ENCODE assay signal across 8 cellular contexts in genomic region chr4:47031713-47032404, GRCh38. TPM values are rescaled to one million over a fixed set of nuclear protein-coding genes. Genes with fewer than 3 reads are reported as not detected.
DNase-seq lines count a peak whose midpoint lies in the region; ATAC-seq and TF ChIP-seq lines count a peak whose summit lies in the region.

No MANE protein-coding gene starts in this region.

- CTCF ChIA-PET in A673 (lab: Charles Lee), result interaction anchor here (0.7 to 1.4 kb wide), 2 partner anchors 100 to 300 kb away, joined by 3 to 7 read pairs; no protein-coding TSS in a partner anchor
- CTCF ChIA-PET in WTC11 (lab: Charles Lee), result interaction anchor here (0.7 to 1.5 kb wide), 6 partner anchors 9 to 100 kb away, joined by 3 to 12 read pairs (median 4); partner anchors contain the start of gene GABRA4

- DNase-seq in A673 (ENCODE audit: low spot score) (peak; percentile 11), WTC11 (ENCODE audit: low spot score) (no peak), glomerular visceral epithelial cell (ENCODE audit: extremely low spot score) (peak; percentile 8), pons (ENCODE audit: low spot score) (peak; percentile 28), H4 (ENCODE audit: low spot score) (no peak), ureter (ENCODE audit: low spot score) (no peak)

- no peaks in the 10 kb centered on the region for H3K4me1 ChIP-seq in A673 (ENCODE audit: insufficient read depth, low read length, poor library complexity, severe bottlenecking)

- ATAC-seq in GM21529 (IDR thresholded peaks at IDR 0.05; ENCODE audit: unreplicated experiment), result peak; percentile 32
- no peak for ATAC-seq in WTC11
- ATAC-seq in HG03378 (IDR thresholded peaks at IDR 0.05; ENCODE audit: unreplicated experiment), result no peak

- H3K9me3 ChIP-seq in A673 (ENCODE audit: low read depth, low read length, poor library complexity, severe bottlenecking), result no peaks in the 10 kb centered on the region

- H3K27me3 Mint-ChIP-seq in WTC11 (ENCODE audit: low read depth), result peaks cover 26% of the 10 kb centered on the region

- no peaks in the 10 kb centered on the region for H3K9me3 Mint-ChIP-seq in WTC11

- intact Hi-C loops in A673 (cut with micrococcal nuclease; ENCODE audit: unreplicated experiment), result loop anchor here (1.0 to 5.0 kb wide), 4 partner anchors 90 to 350 kb away; no protein-coding TSS in a partner anchor

- no peak overlapping the region for H3K27ac Mint-ChIP-seq in WTC11

- BruUV-seq in A673 (replicated peaks; lab: Mats Ljungman, UMichigan), result no TSS peak

- H3K4me3 Mint-ChIP-seq in WTC11, result peak overlapping the region; percentile 89

- peaks cover 18% of the 10 kb centered on the region for H3K4me1 Mint-ChIP-seq in WTC11

- no peaks in the 10 kb centered on the region for H3K27me3 ChIP-seq in A673 (replicated peaks; ENCODE audit: insufficient read depth, low read depth, low read length, poor library complexity)

- no peaks in the 10 kb centered on the region for H3K36me3 Mint-ChIP-seq in WTC11

- POLR2A ChIA-PET in A673 (lab: Charles Lee; ENCODE audit: low non-redundant PET) (no interaction called here), WTC11 (lab: Charles Lee) (interaction anchor here (1.0 kb wide), 1 partner anchor 100 kb away, joined by 3 read pairs; no protein-coding TSS in a partner anchor)

- no peaks in the 10 kb centered on the region for H3K36me3 ChIP-seq in A673 (ENCODE audit: insufficient read depth, low read length, poor library complexity, severe bottlenecking)

- H3K4me3 ChIP-seq in A673 (ENCODE audit: low read depth, low read length, poor library complexity, severe bottlenecking), result peak overlapping the region; percentile 53

- TF ChIP-seq CTCF in A673 (conservative IDR thresholded peaks at IDR 0.05; ENCODE audit: low read depth, low read length) (no peak), WTC11 (IDR thresholded peaks at IDR 0.05) (no peak)

- no peak overlapping the region for H3K27ac ChIP-seq in A673 (ENCODE audit: low read depth, low read length, poor library complexity, severe bottlenecking)

TF ChIP-seq in WTC11, 78 proteins besides CTCF, POLR2A, EP300 and RAD21:
- TF ChIP-seq STAT6 (CRISPR knock-in tag; conservative IDR thresholded peaks at IDR 0.05; ENCODE audit: low read depth) (no peak), FOXK1 (CRISPR knock-in tag; IDR thresholded peaks at IDR 0.05) (no peak), TCF7 (CRISPR knock-in tag; IDR thresholded peaks at IDR 0.05; ENCODE audit: low read depth) (no peak), ATF3 (CRISPR knock-in tag; conservative IDR thresholded peaks at IDR 0.05) (no peak), ZNF263 (CRISPR knock-in tag; IDR thresholded peaks at IDR 0.05; ENCODE audit: low read depth) (no peak), ELF4 (CRISPR knock-in tag; IDR thresholded peaks at IDR 0.05; ENCODE audit: low read depth) (no peak), MXD4 (CRISPR knock-in tag; IDR thresholded peaks at IDR 0.05; ENCODE audit: borderline replicate concordance) (no peak), SMAD4 (CRISPR knock-in tag; IDR thresholded peaks at IDR 0.05) (no peak)

RNA-seq across cellular contexts. Expression of gene GABRB1, which starts 0.5 kb away (rescaled TPM):
- 1.0 and 3.5 TPM in 2 replicates for total RNA-seq in A673 (2021)
- 0.46 to 0.69 TPM (median 0.66 TPM) in 3 replicates for total RNA-seq in WTC11 (2021)
- total RNA-seq in H4 (2014; rRNA removed; shearing (Covaris generic)), result 0.04 TPM in 1 of 2 replicates, not detected in the other
- not detected for total RNA-seq in ureter

RNA-seq across cellular contexts. Expression of gene GABRA4, which starts 38.5 kb away (rescaled TPM):
- total RNA-seq in A673 (2021) (0.58 and 2.5 TPM in 2 replicates), WTC11 (2021) (0.20 to 0.53 TPM (median 0.25 TPM) in 3 replicates), ureter (not detected)
- total RNA-seq in H4 (2014; rRNA removed; shearing (Covaris generic)), result not detected in 2 replicates

Comparison
In these comparisons a context has a peak if more than half of its experiments do, and no peak if none do; other contexts are left out.
1. DNase-seq: peak in A673 (single experiment), glomerular visceral epithelial cell (single experiment) and pons (single experiment); none in WTC11 (single experiment), H4 (single experiment) and ureter (single experiment).